In genomic region chr2:190853659-190854386, GRCh38 we compare ENCODE assay signal across 11 cellular contexts.
A peak's percentile ranks its signal among the peaks of the same experiment; 100 is the strongest.
DNase-seq lines count a peak whose midpoint lies in the region; ATAC-seq and FAIRE-seq lines count a peak whose summit lies in the region.
"Had no signal": no experiment of that assay in that cellular context is flagged by ENCODE, and none has a peak within 500 bp of the region (broad histone marks: within the 10 kb centered on the region; RNA-seq: fewer than 3 reads in every experiment).

No MANE protein-coding gene starts in this region.

- no peak overlapping the region for H3K4me3 ChIP-seq in ACC112 (ENCODE audit: low read depth, low read length)

- H3K4me1 ChIP-seq in ACC112 (ENCODE audit: control insufficient read depth, insufficient read depth, low read length, unreplicated experiment): peaks cover 25% of the 10 kb centered on the region

- ATAC-seq in HG03378 (IDR thresholded peaks at IDR 0.05; ENCODE audit: unreplicated experiment): peak; percentile 58
- ATAC-seq: activated naive CD8-positive, alpha-beta T cell treated with anti-CD3 and anti-CD28 coated beads, Interleukin-2, amount 50 U/mL, for 24 hours had no signal

- DNase-seq in GM19239 (ENCODE audit: insufficient read length, low spot score) (no peak), cerebellar cortex (ENCODE audit: low spot score) (peak; percentile 39), D341Med (ENCODE audit: low spot score) (no peak), NCI-H2196 (lab: John Stamatoyannopoulos, UW; ENCODE audit: unreplicated experiment) (no peak), SW 1271 (lab: John Stamatoyannopoulos, UW) (no peak), germinal center (ENCODE audit: low spot score) (no peak)
- DNase-seq: activated naive CD8-positive, alpha-beta T cell treated with anti-CD3 and anti-CD28 coated beads, Interleukin-2, amount 50 U/mL, for 24 hours; NCI-H1694; stimulated activated naive CD4-positive, alpha-beta T cell treated with Interleukin-2 at 50 U/mL for 16 hours had no signal

- H3K36me3 ChIP-seq in ACC112 (ENCODE audit: insufficient read depth, low read length): no peaks in the 10 kb centered on the region

- no peak overlapping the region for H3K27ac ChIP-seq in ACC112 (ENCODE audit: low read depth, low read length)

- peak; percentile 58 for FAIRE-seq in GM19239 (lab: Jason Lieb, UNC)

- H3K79me2 ChIP-seq in ACC112 (ENCODE audit: control insufficient read depth, insufficient read depth, low read length, unreplicated experiment): no peaks in the 10 kb centered on the region

- peak overlapping the region; percentile 91 for H2AFZ ChIP-seq in ACC112 (ENCODE audit: low read length, unreplicated experiment)

- H3K27me3 ChIP-seq in ACC112 (ENCODE audit: insufficient read depth, low read length): no peaks in the 10 kb centered on the region
